Comparison of ENCODE assay signal across 23 cellular contexts in genomic region chr13:79861731-79862130, GRCh38.
DNase-seq lines count a peak whose midpoint lies in the region; ATAC-seq and TF ChIP-seq lines count a peak whose summit lies in the region.
"Had no signal": no experiment of that assay in that cellular context is flagged by ENCODE, and none has a peak within 500 bp of the region (broad histone marks: within the 10 kb centered on the region; RNA-seq: fewer than 3 reads in every experiment).

No MANE protein-coding gene starts in this region.

- no peak for TF ChIP-seq CTCF in Caco-2 (IDR thresholded peaks at IDR 0.05; ENCODE audit: insufficient read depth in 1 of 2, low read depth in 1 of 2, low read length in 1 of 2, severe bottlenecking in 1 of 2, unreplicated experiment in 1 of 2)
- TF ChIP-seq CTCF in progenitor cell of endocrine pancreas (IDR thresholded peaks at IDR 0.05; ENCODE audit: unreplicated experiment) = no peak
- no peak for TF ChIP-seq CTCF in heart right ventricle (IDR thresholded peaks at IDR 0.05)

- ATAC-seq in left colon (peak; percentile 99), heart right ventricle (no peak)
- ATAC-seq: PC-3 had no signal

- no peaks in the 10 kb centered on the region for H3K36me3 Mint-ChIP-seq in Caco-2 (ENCODE audit: insufficient read depth, unreplicated experiment)
- H3K36me3 Mint-ChIP-seq in progenitor cell of endocrine pancreas (ENCODE audit: insufficient read depth) = no peaks in the 10 kb centered on the region
- H3K36me3 Mint-ChIP-seq: CD8-positive, alpha-beta memory T cell had no signal

- H3K36me3 ChIP-seq in Caco-2 (ENCODE audit: control insufficient read depth, insufficient read depth, low read length) (no peaks in the 10 kb centered on the region), heart right ventricle (no peaks in the 10 kb centered on the region)

- intact Hi-C loops in Caco-2 (cut with micrococcal nuclease; ENCODE audit: unreplicated experiment) (loop anchor here (1.0 to 5.0 kb wide), 7 partner anchors 49 to 479 kb away; partner anchors contain the start of gene SPRY2), left colon (cut with DNase I, micrococcal nuclease) (no loop called here), heart right ventricle (cut with DNase I) (no loop called here)

- H3K27me3 Mint-ChIP-seq in Caco-2 (ENCODE audit: insufficient read depth, unreplicated experiment) (no peaks in the 10 kb centered on the region), progenitor cell of endocrine pancreas (no peaks in the 10 kb centered on the region)

- no peak overlapping the region for H3K27ac ChIP-seq in heart right ventricle
- H3K27ac ChIP-seq: C4-2B had no signal

- H3K27me3 ChIP-seq in Caco-2 (replicated peaks; ENCODE audit: control insufficient read depth, insufficient read depth, low read length) = no peaks in the 10 kb centered on the region
- no peaks in the 10 kb centered on the region for H3K27me3 ChIP-seq in heart right ventricle

- H3K4me3 ChIP-seq in Caco-2 (ENCODE audit: low read depth, low read length) (no peak overlapping the region), heart right ventricle (no peak overlapping the region)

- H3K27ac Mint-ChIP-seq in Caco-2 (ENCODE audit: unreplicated experiment) (peak overlapping the region; percentile 69), progenitor cell of endocrine pancreas (peak overlapping the region; percentile 75)
- H3K27ac Mint-ChIP-seq: CD8-positive, alpha-beta memory T cell had no signal

- POLR2A ChIA-PET in Caco-2 (lab: Charles Lee) = no interaction called here

- H3K4me3 Mint-ChIP-seq in Caco-2 (ENCODE audit: unreplicated experiment) (peak overlapping the region; percentile 65), progenitor cell of endocrine pancreas (ENCODE audit: low read depth) (peak overlapping the region; percentile 0)
- H3K4me3 Mint-ChIP-seq: CD8-positive, alpha-beta memory T cell had no signal

- H3K4me1 ChIP-seq in Caco-2 = peaks cover 37% of the 10 kb centered on the region
- no peaks in the 10 kb centered on the region for H3K4me1 ChIP-seq in heart right ventricle

- H3K9me3 Mint-ChIP-seq in Caco-2 (ENCODE audit: unreplicated experiment) (no peaks in the 10 kb centered on the region), progenitor cell of endocrine pancreas (ENCODE audit: low read depth) (peaks cover 10% of the 10 kb centered on the region)

- WGBS in heart right ventricle, 2 donors = 78 to 79% methylated on average over 7 of the region's 7 CpGs

- H3K4me1 Mint-ChIP-seq in Caco-2 (ENCODE audit: low read depth, unreplicated experiment) (peaks cover 45% of the 10 kb centered on the region), progenitor cell of endocrine pancreas (ENCODE audit: low read depth) (peaks cover 39% of the 10 kb centered on the region)
- H3K4me1 Mint-ChIP-seq: CD8-positive, alpha-beta memory T cell had no signal

- CTCF ChIA-PET in Caco-2 (lab: Charles Lee) = interaction anchor here (0.7 to 1.0 kb wide), 2 partner anchors 80 to 82 kb away, joined by 3 read pairs; no protein-coding TSS in a partner anchor

- BruUV-seq in Caco-2 (replicated peaks; lab: Mats Ljungman, UMichigan) = no TSS peak

- H3K9me3 ChIP-seq in Caco-2 = no peaks in the 10 kb centered on the region
- no peaks in the 10 kb centered on the region for H3K9me3 ChIP-seq in heart right ventricle

- DNase-seq in Caco-2 (peak; percentile 90 to 95), OCI-M1 (lab: John Stamatoyannopoulos, UW) (peak; percentile 11), left colon (peak; percentile 34 to 54), progenitor cell of endocrine pancreas (ENCODE audit: low spot score, unreplicated experiment) (no peak), NOMO-1 (lab: John Stamatoyannopoulos, UW; ENCODE audit: unreplicated experiment in 2 of 2) (no peak), heart right ventricle (no peak)
- DNase-seq in NK-92 treated with Interleukin-12 subunit alpha and Interleukin-12 subunit beta, amount 100 ng/mL, for 24 hours (lab: John Stamatoyannopoulos, UW) = no peak
- DNase-seq: 8988T; AML-193; CD8-positive, alpha-beta memory T cell; DMS53; GDM1; GOT3; HCEC 1CT; MM.1S; NCI-H1048; NCI-H1417 treated with DMSO at 0.1 percent for 48 hours; NCI-H187; NCI-H446; NCI-H526; PC-3; SHP77 had no signal

Comparison
In these comparisons a context has a peak if more than half of its experiments do, and no peak if none do; other contexts are left out.
1. DNase-seq: peak in Caco-2 (2 of 2), OCI-M1 (single experiment) and left colon (2 of 2); none in progenitor cell of endocrine pancreas (single experiment), NOMO-1 (0 of 2), NK-92 treated with Interleukin-12 subunit alpha and Interleukin-12 subunit beta, amount 100 ng/mL, for 24 hours (single experiment) and heart right ventricle (0 of 2).